ENCODE assay signal across 21 cellular contexts in genomic region chr9:126331964-126332748, GRCh38. TPM values are rescaled to one million over a fixed set of nuclear protein-coding genes. Genes with fewer than 3 reads are reported as not detected.
DNase-seq lines count a peak whose midpoint lies in the region; ATAC-seq lines count a peak whose summit lies in the region.
"Had no signal": no experiment of that assay in that cellular context is flagged by ENCODE, and none has a peak within 500 bp of the region (broad histone marks: within the 10 kb centered on the region; RNA-seq: fewer than 3 reads in every experiment).

No MANE protein-coding gene starts in this region.

- peaks cover 10% of the 10 kb centered on the region for H3K36me3 Mint-ChIP-seq in activated CD8-positive, alpha-beta T cell treated with anti-CD3 and anti-CD28 coated beads, Interleukin-2, amount 10 ng/mL, durations not matched to agents 7 days and 5 days (ENCODE audit: low read depth)

- H3K4me3 Mint-ChIP-seq in activated CD8-positive, alpha-beta T cell treated with anti-CD3 and anti-CD28 coated beads, Interleukin-2, amount 10 ng/mL, durations not matched to agents 7 days and 5 days = no peak overlapping the region
- H3K4me3 Mint-ChIP-seq: activated B cell treated with CpG ODN at 0.5 μM for 24 hours; H9; T-helper 2 cell treated with Interferon-gamma antibody and Interleukin-4, amounts not matched to agents 5 μg/mL and 100 μg/mL, for 36 hours had no signal

- no peaks in the 10 kb centered on the region for H3K27me3 Mint-ChIP-seq in activated CD8-positive, alpha-beta T cell treated with anti-CD3 and anti-CD28 coated beads, Interleukin-2, amount 10 ng/mL, durations not matched to agents 7 days and 5 days (ENCODE audit: low read depth)

- CTCF ChIA-PET in activated CD8-positive, alpha-beta T cell treated with anti-CD3 and anti-CD28 coated beads, Interleukin-2, amount 10 ng/mL, durations not matched to agents 7 days and 5 days (lab: Charles Lee) = interaction anchor here (0.7 to 1.4 kb wide), 4 partner anchors 10 to 67 kb away, joined by 3 to 9 read pairs (median 4); no protein-coding TSS in a partner anchor

- DNase-seq in Right ventricle myocardium inferior (ENCODE audit: missing footprints) = no peak
- DNase-seq in left ventricle myocardium superior = no peak
- DNase-seq in activated CD8-positive, alpha-beta T cell treated with anti-CD3 and anti-CD28 coated beads, Interleukin-2, amount 10 ng/mL, durations not matched to agents 7 days and 5 days = no peak
- peak; percentile 43 for DNase-seq in islet precursor cell
- no peak for DNase-seq in NCI-H2227 treated with DMSO at 0.1 percent for 48 hours (lab: John Stamatoyannopoulos, UW)
- DNase-seq in HuH-7 (ENCODE audit: low spot score) = no peak
- DNase-seq in sciatic nerve (ENCODE audit: low spot score) = no peak
- DNase-seq: activated B cell treated with CpG ODN at 0.5 μM for 24 hours, DMS 273 treated with DMSO at 0.1 percent for 48 hours, GDM1, H9, left lung, midbrain, NCI-H774, PC-3, stomach had no signal

- no peaks in the 10 kb centered on the region for H3K9me3 Mint-ChIP-seq in activated CD8-positive, alpha-beta T cell treated with anti-CD3 and anti-CD28 coated beads, Interleukin-2, amount 10 ng/mL, durations not matched to agents 7 days and 5 days (ENCODE audit: insufficient read depth)
- H3K9me3 Mint-ChIP-seq: activated B cell treated with CpG ODN at 0.5 μM for 24 hours; H9; T-helper 2 cell treated with Interferon-gamma antibody and Interleukin-4, amounts not matched to agents 5 μg/mL and 100 μg/mL, for 36 hours had no signal

- ATAC-seq in Right ventricle myocardium inferior (peak; percentile 24), left ventricle myocardium superior (no peak), sciatic nerve (no peak)
- no peak for ATAC-seq in activated CD8-positive, alpha-beta T cell treated with anti-CD3 and anti-CD28 coated beads, Interleukin-2, amount 10 ng/mL, durations not matched to agents 7 days and 5 days
- ATAC-seq: esophagus mucosa, left lung, PC-3, right cardiac atrium had no signal

- H3K27ac Mint-ChIP-seq in activated CD8-positive, alpha-beta T cell treated with anti-CD3 and anti-CD28 coated beads, Interleukin-2, amount 10 ng/mL, durations not matched to agents 7 days and 5 days = peak overlapping the region; percentile 26
- H3K27ac Mint-ChIP-seq: activated B cell treated with CpG ODN at 0.5 μM for 24 hours; T-helper 2 cell treated with Interferon-gamma antibody and Interleukin-4, amounts not matched to agents 5 μg/mL and 100 μg/mL, for 36 hours had no signal

- peak overlapping the region; percentile 20 for H3K27ac ChIP-seq in temporal lobe (ENCODE audit: low read depth, low read length)
- H3K27ac ChIP-seq: C4-2B, left lung, stomach had no signal

- H3K4me1 Mint-ChIP-seq in activated CD8-positive, alpha-beta T cell treated with anti-CD3 and anti-CD28 coated beads, Interleukin-2, amount 10 ng/mL, durations not matched to agents 7 days and 5 days (ENCODE audit: low read depth) = peaks cover 55% of the 10 kb centered on the region

- POLR2A ChIA-PET in activated CD8-positive, alpha-beta T cell treated with anti-CD3 and anti-CD28 coated beads, Interleukin-2, amount 10 ng/mL, durations not matched to agents 7 days and 5 days (lab: Charles Lee) = no interaction called here

- intact Hi-C loops in Right ventricle myocardium inferior (cut with DNase I) = no loop called here
- intact Hi-C loops in left ventricle myocardium superior (cut with micrococcal nuclease) = no loop called here
- intact Hi-C loops in sciatic nerve (cut with DNase I) = no loop called here

RNA-seq across cellular contexts. Expression of gene MVB12B, which starts 5.5 kb away (rescaled TPM):
- total RNA-seq in Right ventricle myocardium inferior = 12.7 TPM
- total RNA-seq in left ventricle myocardium superior = 11.8 TPM
- 10 to 100 TPM; 17.4 to 19.9 TPM for total RNA-seq in activated CD8-positive, alpha-beta T cell treated with anti-CD3 and anti-CD28 coated beads, Interleukin-2, amount 10 ng/mL, durations not matched to agents 7 days and 5 days
- total RNA-seq in temporal lobe = 29.7 TPM
- 65.7 TPM for total RNA-seq in sciatic nerve
